ENCODE assay signal across 25 cellular contexts in the genomic region with DNA sequence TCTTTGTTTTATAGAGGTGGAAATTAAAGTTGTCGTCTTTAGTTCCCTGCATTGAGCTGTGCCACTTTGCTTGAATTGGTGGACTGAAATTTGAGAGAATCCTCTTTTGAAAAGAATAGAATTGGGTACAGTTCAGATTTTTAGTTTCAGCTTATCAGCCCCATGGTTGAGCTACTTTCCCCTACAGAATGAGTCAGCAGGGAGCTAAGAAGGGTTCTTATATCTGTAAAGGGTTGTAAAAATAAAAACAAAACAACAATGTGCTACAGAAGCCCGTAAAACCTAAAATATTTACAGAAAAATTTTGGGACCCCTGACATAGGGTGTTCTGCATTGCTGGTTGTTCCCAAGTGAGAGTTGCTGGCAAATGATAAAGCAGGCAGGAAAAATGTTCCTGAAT. TPM values are rescaled to one million over a fixed set of nuclear protein-coding genes. Genes with fewer than 3 reads are reported as not detected.
DNase-seq lines count a peak whose midpoint lies in the region; ATAC-seq, FAIRE-seq and TF ChIP-seq lines count a peak whose summit lies in the region.
"Had no signal": no experiment of that assay in that cellular context is flagged by ENCODE, and none has a peak within 500 bp of the region (broad histone marks: within the 10 kb centered on the region; RNA-seq: fewer than 3 reads in every experiment).

No MANE protein-coding gene starts in this region.

- H3K79me2 ChIP-seq in PC-9 (ENCODE audit: low read depth) (peaks cover 86% of the 10 kb centered on the region), K562 (ENCODE audit: control insufficient read depth, insufficient read depth, low read length) (peaks cover 53% of the 10 kb centered on the region), osteoblast (ENCODE audit: insufficient read depth, low read length) (peaks cover 26% of the 10 kb centered on the region), OCI-LY7 (ENCODE audit: insufficient read depth, low read depth, low read length) (peaks cover 15% of the 10 kb centered on the region; the same call in 1 of the 2 replicates)

- CTCF ChIA-PET in activated CD4-positive, alpha-beta T cell treated with anti-CD3 and anti-CD28 coated beads, Interleukin-2, amount 10 ng/mL, durations not matched to agents 7 days and 5 days (lab: Charles Lee) = interaction anchor here (1.3 to 3.6 kb wide), 3 partner anchors 11 to 32 kb away, joined by 3 to 12 read pairs (median 6); no protein-coding TSS in a partner anchor
- CTCF ChIA-PET in PC-9 (lab: Charles Lee) = interaction anchor here (0.7 kb wide), 1 partner anchor 10 kb away, joined by 4 read pairs; no protein-coding TSS in a partner anchor
- CTCF ChIA-PET in K562 (lab: Yijun Ruan, JAX; ENCODE audit: low intra/inter-chr PET ratio) = no interaction called here
- CTCF ChIA-PET in OCI-LY7 (lab: Charles Lee; ENCODE audit: unreplicated experiment) = no interaction called here

- ATAC-seq in K562 (peak; percentile 27), GM18505 (IDR thresholded peaks at IDR 0.05; ENCODE audit: unreplicated experiment) (no peak)
- ATAC-seq: esophagus mucosa had no signal

- H3K9me3 Mint-ChIP-seq in activated CD4-positive, alpha-beta T cell treated with anti-CD3 and anti-CD28 coated beads, Interleukin-2, amount 10 ng/mL, durations not matched to agents 7 days and 5 days = no peaks in the 10 kb centered on the region
- H3K9me3 Mint-ChIP-seq in activated CD4-positive, alpha-beta T cell treated with anti-CD3 and anti-CD28 coated beads, Interleukin-2, amount 10 ng/mL, durations not matched to agents 24 days and 14 days = no peaks in the 10 kb centered on the region
- H3K9me3 Mint-ChIP-seq: CD14-positive monocyte, nephron progenitor cell had no signal

- TF ChIP-seq RAD21 in K562 (CRISPR knock-in tag; conservative IDR thresholded peaks at IDR 0.05 in 1 of 2, IDR thresholded peaks at IDR 0.05 in 1 of 2) = no peak

- intact Hi-C loops in activated CD4-positive, alpha-beta T cell treated with anti-CD3 and anti-CD28 coated beads, Interleukin-2, amount 10 ng/mL, durations not matched to agents 24 days and 14 days (cut with micrococcal nuclease) = no loop called here
- intact Hi-C loops in PC-9 (cut with micrococcal nuclease; ENCODE audit: unreplicated experiment) (no loop called here), K562 (cut with micrococcal nuclease) (no loop called here), OCI-LY7 (cut with micrococcal nuclease; ENCODE audit: unreplicated experiment) (no loop called here)

- no TSS peak for BruUV-seq in PC-9 (replicated peaks; lab: Mats Ljungman, UMichigan)
- no TSS peak for BruUV-seq in K562 (replicated peaks; lab: Mats Ljungman, UMichigan)
- no TSS peak for BruUV-seq in OCI-LY7 (replicated peaks; lab: Mats Ljungman, UMichigan)

- 58% methylated on average over 2 of the region's 2 CpGs for WGBS in K562 (ENCODE audit: insufficient coverage, low coverage, missing lambda C conversion rate)

- peaks cover 3% of the 10 kb centered on the region for H3K9me1 ChIP-seq in K562 (ENCODE audit: control insufficient read depth, insufficient read depth, low read length)

- H3K4me2 ChIP-seq in PC-9 (peak overlapping the region; percentile 55), K562 (ENCODE audit: insufficient read depth, low read length) (no peak overlapping the region), osteoblast (ENCODE audit: insufficient read depth, low read length) (no peak overlapping the region), OCI-LY7 (ENCODE audit: low read length) (no peak overlapping the region)
- H3K4me2 ChIP-seq: A549 had no signal

- H3K9ac ChIP-seq in K562 (ENCODE audit: insufficient read depth in 1 of 2, low read depth in 2 of 2, low read length in 2 of 2) = no peak overlapping the region

- TF ChIP-seq POLR2A in K562 (conservative IDR thresholded peaks at IDR 0.05) (no peak), GM18505 (IDR thresholded peaks at IDR 0.05; ENCODE audit: borderline replicate concordance, extremely low read depth, insufficient read depth, insufficient read length) (no peak)

- in situ Hi-C loops in K562 (cut with MboI) = no loop called here

- POLR2A ChIA-PET in activated CD4-positive, alpha-beta T cell treated with anti-CD3 and anti-CD28 coated beads, Interleukin-2, amount 10 ng/mL, durations not matched to agents 7 days and 5 days (lab: Charles Lee) = no interaction called here
- POLR2A ChIA-PET in PC-9 (lab: Charles Lee; ENCODE audit: unreplicated experiment) = interaction anchor here (0.6 kb wide), 1 partner anchor 37 kb away, joined by 3 read pairs; no protein-coding TSS in a partner anchor
- POLR2A ChIA-PET in K562 (lab: Yijun Ruan, JAX) = interaction anchor here (0.7 to 7.9 kb wide), 12 partner anchors 8 to 65 kb away, joined by 3 to 90 read pairs (median 6); a partner anchor contains a TSS
- POLR2A ChIA-PET in OCI-LY7 (lab: Charles Lee) = no interaction called here

- H3K36me3 ChIP-seq in PC-9 (ENCODE audit: low read depth) (peaks cover 83% of the 10 kb centered on the region), K562 (ENCODE audit: control insufficient read depth, insufficient read depth, low read length) (peaks cover 95% of the 10 kb centered on the region), osteoblast (ENCODE audit: insufficient read depth, low read length) (peaks cover 97% of the 10 kb centered on the region), OCI-LY7 (ENCODE audit: insufficient read depth, low read length) (peaks cover 99% of the 10 kb centered on the region)
- H3K36me3 ChIP-seq: prostate gland had no signal

- peaks cover 99% of the 10 kb centered on the region for H3F3A ChIP-seq in PC-9 (ENCODE audit: insufficient read depth, low read depth)

- DNase-seq in activated CD4-positive, alpha-beta T cell treated with anti-CD3 and anti-CD28 coated beads, Interleukin-2, amount 10 ng/mL, durations not matched to agents 7 days and 5 days = no peak
- DNase-seq in activated CD4-positive, alpha-beta T cell treated with anti-CD3 and anti-CD28 coated beads, Interleukin-2, amount 10 ng/mL, durations not matched to agents 24 days and 14 days = no peak
- DNase-seq in PC-9 (no peak), K562 (ENCODE audit: extremely low read depth in 1 of 4, low spot score in 3 of 4) (no peak), osteoblast (ENCODE audit: insufficient read length, low spot score, missing footprints) (no peak), OCI-LY7 (ENCODE audit: low spot score) (no peak)
- DNase-seq in activated CD8-positive, alpha-beta memory T cell treated with anti-CD3 and anti-CD28 coated beads, Interleukin-2, amount 50 U/mL, for 4 hours = no peak
- DNase-seq: activated CD4-positive, alpha-beta T cell treated with anti-CD3 and anti-CD28 coated beads for 1 hour; brain microvascular endothelial cell; DMS79; NCI-H1417 treated with DMSO at 0.1 percent for 48 hours; NCI-H2171 treated with DMSO at 0.1 percent for 48 hours; NCI-H526 treated with DMSO at 0.1 percent for 48 hours; nephron progenitor cell; stimulated activated CD4-positive, alpha-beta T cell treated with anti-CD3 and anti-CD28 coated beads, Interleukin-2, amount 100 ng/mL, for 48 hours; stomach; T1000; upper lobe of left lung had no signal

- peaks cover 65% of the 10 kb centered on the region for H3K4me1 Mint-ChIP-seq in activated CD4-positive, alpha-beta T cell treated with anti-CD3 and anti-CD28 coated beads, Interleukin-2, amount 10 ng/mL, durations not matched to agents 7 days and 5 days
- peaks cover 44% of the 10 kb centered on the region for H3K4me1 Mint-ChIP-seq in activated CD4-positive, alpha-beta T cell treated with anti-CD3 and anti-CD28 coated beads, Interleukin-2, amount 10 ng/mL, durations not matched to agents 24 days and 14 days
- H3K4me1 Mint-ChIP-seq: nephron progenitor cell had no signal

- H4K20me1 ChIP-seq in PC-9 (ENCODE audit: insufficient read depth) = peaks cover 67% of the 10 kb centered on the region
- 0 out of 2 replicates have a peak, but pooled peaks cover 4% of the 10 kb centered on the region for H4K20me1 ChIP-seq in K562 (replicated peaks; ENCODE audit: control insufficient read depth, insufficient read depth, low read length)
- peaks cover 39% of the 10 kb centered on the region for H4K20me1 ChIP-seq in osteoblast (ENCODE audit: insufficient read depth, low read length)
- peaks cover 11% of the 10 kb centered on the region; the same call in 1 of the 2 replicates for H4K20me1 ChIP-seq in OCI-LY7 (ENCODE audit: insufficient read depth, low read length)

- H3K27me3 ChIP-seq in PC-9 (ENCODE audit: insufficient read depth, low read depth) = no peaks in the 10 kb centered on the region
- H3K27me3 ChIP-seq in K562 (ENCODE audit: control insufficient read depth in 2 of 2, insufficient read depth in 2 of 2, low read length in 2 of 2) = no peaks in the 10 kb centered on the region
- no peaks in the 10 kb centered on the region for H3K27me3 ChIP-seq in osteoblast (ENCODE audit: insufficient read depth, low read length)
- H3K27me3 ChIP-seq: brain microvascular endothelial cell, SJSA1, stomach, upper lobe of left lung had no signal

- H3K27ac Mint-ChIP-seq in activated CD4-positive, alpha-beta T cell treated with anti-CD3 and anti-CD28 coated beads, Interleukin-2, amount 10 ng/mL, durations not matched to agents 7 days and 5 days = peak overlapping the region; percentile 31
- no peak overlapping the region for H3K27ac Mint-ChIP-seq in activated CD4-positive, alpha-beta T cell treated with anti-CD3 and anti-CD28 coated beads, Interleukin-2, amount 10 ng/mL, durations not matched to agents 24 days and 14 days

- peaks cover 97% of the 10 kb centered on the region for H3K4me1 ChIP-seq in PC-9 (replicated peaks; ENCODE audit: insufficient read depth)
- H3K4me1 ChIP-seq in K562 (replicated peaks in 1 of 2; ENCODE audit: control insufficient read depth in 2 of 2, insufficient read depth in 2 of 2, low read length in 2 of 2) = peaks cover 0 to 29% of the 10 kb centered on the region in 2 experiments; a peak in 4 of 5 replicates
- peaks cover 9% of the 10 kb centered on the region for H3K4me1 ChIP-seq in osteoblast (ENCODE audit: insufficient read depth, low read length)
- no peaks in the 10 kb centered on the region for H3K4me1 ChIP-seq in OCI-LY7 (ENCODE audit: insufficient read depth, low read length, poor library complexity, severe bottlenecking)
- H3K4me1 ChIP-seq: prostate gland had no signal

- no peak overlapping the region for H3K4me3 ChIP-seq in PC-9
- H3K4me3 ChIP-seq in K562 = no peak overlapping the region
- H3K4me3 ChIP-seq in osteoblast (ENCODE audit: insufficient read depth, low read length) = no peak overlapping the region
- no peak overlapping the region for H3K4me3 ChIP-seq in OCI-LY7 (ENCODE audit: low read depth, low read length, poor library complexity, severe bottlenecking)
- H3K4me3 ChIP-seq: A549, prostate gland, SJSA1, skin epidermis, stomach, upper lobe of left lung had no signal

- H3K27me3 Mint-ChIP-seq in activated CD4-positive, alpha-beta T cell treated with anti-CD3 and anti-CD28 coated beads, Interleukin-2, amount 10 ng/mL, durations not matched to agents 7 days and 5 days = no peaks in the 10 kb centered on the region
- H3K27me3 Mint-ChIP-seq in activated CD4-positive, alpha-beta T cell treated with anti-CD3 and anti-CD28 coated beads, Interleukin-2, amount 10 ng/mL, durations not matched to agents 24 days and 14 days = no peaks in the 10 kb centered on the region

- H3K27ac ChIP-seq in PC-9 (peak overlapping the region; percentile 67), K562 (ENCODE audit: extremely low read depth, low read depth, low read length) (peak overlapping the region; percentile 44; the same call in 2 of the 3 replicates), osteoblast (ENCODE audit: low read depth, low read length) (peak overlapping the region; percentile 6), OCI-LY7 (ENCODE audit: low read depth, low read length, poor library complexity, severe bottlenecking) (no peak overlapping the region)
- H3K27ac ChIP-seq: A549, brain microvascular endothelial cell, prostate gland, SJSA1, skin epidermis, stomach had no signal

- H3K9me2 ChIP-seq in PC-9 (ENCODE audit: insufficient read depth) = no peaks in the 10 kb centered on the region
- no peaks in the 10 kb centered on the region for H3K9me2 ChIP-seq in OCI-LY7 (ENCODE audit: insufficient read depth, low read length)

- no peaks in the 10 kb centered on the region for H3K9me3 ChIP-seq in PC-9 (ENCODE audit: insufficient read depth, low read depth)
- no peaks in the 10 kb centered on the region for H3K9me3 ChIP-seq in K562 (replicated peaks; ENCODE audit: control insufficient read depth, insufficient read depth, low read depth, low read length)
- H3K9me3 ChIP-seq in osteoblast (ENCODE audit: low read depth, low read length) = no peaks in the 10 kb centered on the region
- H3K9me3 ChIP-seq in OCI-LY7 (ENCODE audit: low read length) = no peaks in the 10 kb centered on the region
- H3K9me3 ChIP-seq: A549, prostate gland, SJSA1, stomach, upper lobe of left lung had no signal

- H2AFZ ChIP-seq in PC-9 (no peak overlapping the region), K562 (ENCODE audit: low read depth, low read length) (no peak overlapping the region), osteoblast (ENCODE audit: low read length) (no peak overlapping the region), OCI-LY7 (ENCODE audit: low read length) (no peak overlapping the region)

- H3K36me3 Mint-ChIP-seq in activated CD4-positive, alpha-beta T cell treated with anti-CD3 and anti-CD28 coated beads, Interleukin-2, amount 10 ng/mL, durations not matched to agents 7 days and 5 days (ENCODE audit: low read depth) = peaks cover 86% of the 10 kb centered on the region
- H3K36me3 Mint-ChIP-seq in activated CD4-positive, alpha-beta T cell treated with anti-CD3 and anti-CD28 coated beads, Interleukin-2, amount 10 ng/mL, durations not matched to agents 24 days and 14 days (ENCODE audit: low read depth) = peaks cover 85% of the 10 kb centered on the region

- H3K4me3 Mint-ChIP-seq in activated CD4-positive, alpha-beta T cell treated with anti-CD3 and anti-CD28 coated beads, Interleukin-2, amount 10 ng/mL, durations not matched to agents 7 days and 5 days = no peak overlapping the region
- no peak overlapping the region for H3K4me3 Mint-ChIP-seq in activated CD4-positive, alpha-beta T cell treated with anti-CD3 and anti-CD28 coated beads, Interleukin-2, amount 10 ng/mL, durations not matched to agents 24 days and 14 days
- H3K4me3 Mint-ChIP-seq: CD14-positive monocyte, nephron progenitor cell had no signal

- peak; percentile 35 for FAIRE-seq in K562 (lab: Jason Lieb, UNC)
- FAIRE-seq: A549 had no signal

- TF ChIP-seq CTCF in PC-9 (conservative IDR thresholded peaks at IDR 0.05) = no peak
- TF ChIP-seq CTCF in K562 (IDR thresholded peaks at IDR 0.05 in 2 of 3, conservative IDR thresholded peaks at IDR 0.05 in 1 of 3; ENCODE audit: insufficient read depth in 2 of 3, low read depth in 1 of 3, low read length in 3 of 3) = no peak
- no peak for TF ChIP-seq CTCF in osteoblast (IDR thresholded peaks at IDR 0.05; ENCODE audit: extremely low read depth, low read depth, low read length)
- TF ChIP-seq CTCF in OCI-LY7 (conservative IDR thresholded peaks at IDR 0.05; ENCODE audit: low read length) = no peak

- no peak for TF ChIP-seq EP300 in K562 (IDR thresholded peaks at IDR 0.05; ENCODE audit: low read length)

RNA-seq across cellular contexts. Expression of a gene that starts 12.6 kb away (rescaled TPM):
- 100 to 1,000 TPM; 165 to 167 TPM for total RNA-seq in activated CD4-positive, alpha-beta T cell treated with anti-CD3 and anti-CD28 coated beads, Interleukin-2, amount 10 ng/mL, durations not matched to agents 7 days and 5 days
- total RNA-seq in activated CD4-positive, alpha-beta T cell treated with anti-CD3 and anti-CD28 coated beads, Interleukin-2, amount 10 ng/mL, durations not matched to agents 24 days and 14 days = 180 and 182 TPM in 2 replicates
- total RNA-seq in PC-9 (2021) (99.9 and 106 TPM in 2 replicates), K562 (2014; rRNA removed) (64.7 and 66.0 TPM in 2 replicates), K562 (2014; rRNA removed; fragmentation: Illumina TruSeq; extraction: Trizol) (95.1 and 111 TPM in 2 replicates), K562 (2015; rRNA removed; fragmentation: Illumina TruSeq; extraction: Trizol) (66.8 and 68.9 TPM in 2 replicates), K562 (2021) (123 and 136 TPM in 2 replicates), osteoblast (96.3 and 131 TPM in 2 replicates), OCI-LY7 (2022) (86.1 and 89.5 TPM in 2 replicates)
- 495 and 804 TPM in 2 replicates for total RNA-seq in K562 (2011; cell fraction: chromatin; rRNA removed; ENCODE audit: low replicate concordance)
- total RNA-seq in K562 (2011; cell fraction: nucleolus; rRNA removed) = 263 and 289 TPM in 2 replicates
- total RNA-seq in K562 (2011; cell fraction: nucleoplasm; rRNA removed) = 478 and 674 TPM in 2 replicates
- polyA plus RNA-seq in K562 (2011; rRNA removed) (101 and 150 TPM in 2 replicates), K562 (2014; fragmentation: Illumina TruSeq; extraction: Trizol) (85.8 and 87.8 TPM in 2 replicates), K562 (2014; fragmentation: Nextera tagmentation; extraction: Ambion mirVana) (10 to 100 TPM; 53.8 to 56.1 TPM), K562 (2014; rRNA removed) (74.7 and 77.3 TPM in 2 replicates)
- polyA plus RNA-seq in K562 (2011; cell fraction: cytosol; rRNA removed) = 105 and 114 TPM in 2 replicates
- polyA plus RNA-seq in K562 (2011; cell fraction: nucleus; rRNA removed) = 166 and 277 TPM in 2 replicates
- 55.6 and 102 TPM in 2 replicates for polyA plus RNA-seq in K562 (2012)
- 151 and 243 TPM in 2 replicates for polyA minus RNA-seq in K562 (2011; rRNA and poly(A)+ RNA removed)
- polyA minus RNA-seq in K562 (2011; cell fraction: cytosol; rRNA and poly(A)+ RNA removed) = 79.2 and 124 TPM in 2 replicates
- polyA minus RNA-seq in K562 (2011; cell fraction: nucleus; rRNA and poly(A)+ RNA removed) = 120 and 135 TPM in 2 replicates
- 59.7 and 64.8 TPM in 2 replicates for total RNA-seq in OCI-LY7 (2014; rRNA removed; shearing (Covaris generic))

Comparison
In these comparisons a context has a peak if more than half of its experiments do, and no peak if none do; other contexts are left out.
1. CTCF ChIA-PET loops: an anchor here in activated CD4-positive, alpha-beta T cell treated with anti-CD3 and anti-CD28 coated beads, Interleukin-2, amount 10 ng/mL, durations not matched to agents 7 days and 5 days (1.3 to 3.6 kb wide) and PC-9 (0.7 kb wide); none called in K562 and OCI-LY7.
2. POLR2A ChIA-PET loops: an anchor here in PC-9 (0.6 kb wide) and K562 (0.7 to 7.9 kb wide); none called in activated CD4-positive, alpha-beta T cell treated with anti-CD3 and anti-CD28 coated beads, Interleukin-2, amount 10 ng/mL, durations not matched to agents 7 days and 5 days and OCI-LY7.